1 cellular context compared by ENCODE assay signal in the genomic region with DNA sequence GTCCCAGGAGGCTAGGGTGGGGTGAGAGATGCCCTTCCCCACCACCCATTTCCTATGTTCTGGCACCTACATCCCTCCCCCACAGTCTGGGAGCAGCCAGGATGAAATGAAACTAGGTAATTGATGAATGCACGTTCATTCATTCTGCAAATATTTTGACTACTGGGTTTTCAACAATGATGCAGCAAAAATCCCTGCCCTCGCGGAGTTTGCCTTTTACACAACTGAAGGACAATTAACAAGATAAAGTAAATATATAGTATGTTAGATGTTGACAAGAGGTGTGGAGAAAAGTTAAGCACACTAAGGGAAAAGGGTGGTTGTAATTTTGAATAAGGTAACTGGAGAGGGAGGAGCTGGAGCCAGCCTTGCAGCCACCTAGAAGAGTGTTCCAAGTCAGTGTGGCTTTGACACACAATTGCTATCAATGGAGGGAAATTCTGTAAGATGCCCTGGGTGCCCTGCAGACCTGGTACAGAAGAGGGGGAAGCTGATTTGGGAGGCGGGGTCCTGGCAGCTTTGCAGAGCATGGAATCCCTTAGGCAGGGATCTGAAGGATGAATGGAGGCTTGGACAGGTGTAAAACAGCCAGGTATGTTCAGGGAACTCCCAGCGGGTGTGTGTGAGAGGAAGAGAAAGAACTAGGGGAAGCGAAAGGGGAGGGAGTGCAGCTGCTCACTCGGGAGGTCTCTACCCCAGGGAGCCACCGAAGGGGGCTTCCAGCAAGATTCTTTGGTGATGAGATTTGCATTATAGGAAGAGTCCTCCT.
TF ChIP-seq lines count a peak whose summit lies in the region.

No MANE protein-coding gene starts in this region.

TF ChIP-seq in GM23338, 12 proteins besides CTCF, POLR2A, EP300 and RAD21 (continued from another document):
- TF ChIP-seq, protein P1, sequence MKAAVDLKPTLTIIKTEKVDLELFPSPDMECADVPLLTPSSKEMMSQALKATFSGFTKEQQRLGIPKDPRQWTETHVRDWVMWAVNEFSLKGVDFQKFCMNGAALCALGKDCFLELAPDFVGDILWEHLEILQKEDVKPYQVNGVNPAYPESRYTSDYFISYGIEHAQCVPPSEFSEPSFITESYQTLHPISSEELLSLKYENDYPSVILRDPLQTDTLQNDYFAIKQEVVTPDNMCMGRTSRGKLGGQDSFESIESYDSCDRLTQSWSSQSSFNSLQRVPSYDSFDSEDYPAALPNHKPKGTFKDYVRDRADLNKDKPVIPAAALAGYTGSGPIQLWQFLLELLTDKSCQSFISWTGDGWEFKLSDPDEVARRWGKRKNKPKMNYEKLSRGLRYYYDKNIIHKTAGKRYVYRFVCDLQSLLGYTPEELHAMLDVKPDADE (IDR thresholded peaks at IDR 0.05): no peak
- TF ChIP-seq POLR2AphosphoS5 (IDR thresholded peaks at IDR 0.05; ENCODE audit: low read depth): no peak
- TF ChIP-seq, protein P2, sequence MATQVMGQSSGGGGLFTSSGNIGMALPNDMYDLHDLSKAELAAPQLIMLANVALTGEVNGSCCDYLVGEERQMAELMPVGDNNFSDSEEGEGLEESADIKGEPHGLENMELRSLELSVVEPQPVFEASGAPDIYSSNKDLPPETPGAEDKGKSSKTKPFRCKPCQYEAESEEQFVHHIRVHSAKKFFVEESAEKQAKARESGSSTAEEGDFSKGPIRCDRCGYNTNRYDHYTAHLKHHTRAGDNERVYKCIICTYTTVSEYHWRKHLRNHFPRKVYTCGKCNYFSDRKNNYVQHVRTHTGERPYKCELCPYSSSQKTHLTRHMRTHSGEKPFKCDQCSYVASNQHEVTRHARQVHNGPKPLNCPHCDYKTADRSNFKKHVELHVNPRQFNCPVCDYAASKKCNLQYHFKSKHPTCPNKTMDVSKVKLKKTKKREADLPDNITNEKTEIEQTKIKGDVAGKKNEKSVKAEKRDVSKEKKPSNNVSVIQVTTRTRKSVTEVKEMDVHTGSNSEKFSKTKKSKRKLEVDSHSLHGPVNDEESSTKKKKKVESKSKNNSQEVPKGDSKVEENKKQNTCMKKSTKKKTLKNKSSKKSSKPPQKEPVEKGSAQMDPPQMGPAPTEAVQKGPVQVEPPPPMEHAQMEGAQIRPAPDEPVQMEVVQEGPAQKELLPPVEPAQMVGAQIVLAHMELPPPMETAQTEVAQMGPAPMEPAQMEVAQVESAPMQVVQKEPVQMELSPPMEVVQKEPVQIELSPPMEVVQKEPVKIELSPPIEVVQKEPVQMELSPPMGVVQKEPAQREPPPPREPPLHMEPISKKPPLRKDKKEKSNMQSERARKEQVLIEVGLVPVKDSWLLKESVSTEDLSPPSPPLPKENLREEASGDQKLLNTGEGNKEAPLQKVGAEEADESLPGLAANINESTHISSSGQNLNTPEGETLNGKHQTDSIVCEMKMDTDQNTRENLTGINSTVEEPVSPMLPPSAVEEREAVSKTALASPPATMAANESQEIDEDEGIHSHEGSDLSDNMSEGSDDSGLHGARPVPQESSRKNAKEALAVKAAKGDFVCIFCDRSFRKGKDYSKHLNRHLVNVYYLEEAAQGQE (IDR thresholded peaks at IDR 0.05; ENCODE audit: unreplicated experiment): no peak
- TF ChIP-seq JUNB (IDR thresholded peaks at IDR 0.05; ENCODE audit: unreplicated experiment): no peak
- no peak for TF ChIP-seq NANOG (IDR thresholded peaks at IDR 0.05; ENCODE audit: borderline replicate concordance)
- TF ChIP-seq EZH2 (IDR thresholded peaks at IDR 0.05; ENCODE audit: low read depth, unreplicated experiment): no peak
- TF ChIP-seq, protein P3, sequence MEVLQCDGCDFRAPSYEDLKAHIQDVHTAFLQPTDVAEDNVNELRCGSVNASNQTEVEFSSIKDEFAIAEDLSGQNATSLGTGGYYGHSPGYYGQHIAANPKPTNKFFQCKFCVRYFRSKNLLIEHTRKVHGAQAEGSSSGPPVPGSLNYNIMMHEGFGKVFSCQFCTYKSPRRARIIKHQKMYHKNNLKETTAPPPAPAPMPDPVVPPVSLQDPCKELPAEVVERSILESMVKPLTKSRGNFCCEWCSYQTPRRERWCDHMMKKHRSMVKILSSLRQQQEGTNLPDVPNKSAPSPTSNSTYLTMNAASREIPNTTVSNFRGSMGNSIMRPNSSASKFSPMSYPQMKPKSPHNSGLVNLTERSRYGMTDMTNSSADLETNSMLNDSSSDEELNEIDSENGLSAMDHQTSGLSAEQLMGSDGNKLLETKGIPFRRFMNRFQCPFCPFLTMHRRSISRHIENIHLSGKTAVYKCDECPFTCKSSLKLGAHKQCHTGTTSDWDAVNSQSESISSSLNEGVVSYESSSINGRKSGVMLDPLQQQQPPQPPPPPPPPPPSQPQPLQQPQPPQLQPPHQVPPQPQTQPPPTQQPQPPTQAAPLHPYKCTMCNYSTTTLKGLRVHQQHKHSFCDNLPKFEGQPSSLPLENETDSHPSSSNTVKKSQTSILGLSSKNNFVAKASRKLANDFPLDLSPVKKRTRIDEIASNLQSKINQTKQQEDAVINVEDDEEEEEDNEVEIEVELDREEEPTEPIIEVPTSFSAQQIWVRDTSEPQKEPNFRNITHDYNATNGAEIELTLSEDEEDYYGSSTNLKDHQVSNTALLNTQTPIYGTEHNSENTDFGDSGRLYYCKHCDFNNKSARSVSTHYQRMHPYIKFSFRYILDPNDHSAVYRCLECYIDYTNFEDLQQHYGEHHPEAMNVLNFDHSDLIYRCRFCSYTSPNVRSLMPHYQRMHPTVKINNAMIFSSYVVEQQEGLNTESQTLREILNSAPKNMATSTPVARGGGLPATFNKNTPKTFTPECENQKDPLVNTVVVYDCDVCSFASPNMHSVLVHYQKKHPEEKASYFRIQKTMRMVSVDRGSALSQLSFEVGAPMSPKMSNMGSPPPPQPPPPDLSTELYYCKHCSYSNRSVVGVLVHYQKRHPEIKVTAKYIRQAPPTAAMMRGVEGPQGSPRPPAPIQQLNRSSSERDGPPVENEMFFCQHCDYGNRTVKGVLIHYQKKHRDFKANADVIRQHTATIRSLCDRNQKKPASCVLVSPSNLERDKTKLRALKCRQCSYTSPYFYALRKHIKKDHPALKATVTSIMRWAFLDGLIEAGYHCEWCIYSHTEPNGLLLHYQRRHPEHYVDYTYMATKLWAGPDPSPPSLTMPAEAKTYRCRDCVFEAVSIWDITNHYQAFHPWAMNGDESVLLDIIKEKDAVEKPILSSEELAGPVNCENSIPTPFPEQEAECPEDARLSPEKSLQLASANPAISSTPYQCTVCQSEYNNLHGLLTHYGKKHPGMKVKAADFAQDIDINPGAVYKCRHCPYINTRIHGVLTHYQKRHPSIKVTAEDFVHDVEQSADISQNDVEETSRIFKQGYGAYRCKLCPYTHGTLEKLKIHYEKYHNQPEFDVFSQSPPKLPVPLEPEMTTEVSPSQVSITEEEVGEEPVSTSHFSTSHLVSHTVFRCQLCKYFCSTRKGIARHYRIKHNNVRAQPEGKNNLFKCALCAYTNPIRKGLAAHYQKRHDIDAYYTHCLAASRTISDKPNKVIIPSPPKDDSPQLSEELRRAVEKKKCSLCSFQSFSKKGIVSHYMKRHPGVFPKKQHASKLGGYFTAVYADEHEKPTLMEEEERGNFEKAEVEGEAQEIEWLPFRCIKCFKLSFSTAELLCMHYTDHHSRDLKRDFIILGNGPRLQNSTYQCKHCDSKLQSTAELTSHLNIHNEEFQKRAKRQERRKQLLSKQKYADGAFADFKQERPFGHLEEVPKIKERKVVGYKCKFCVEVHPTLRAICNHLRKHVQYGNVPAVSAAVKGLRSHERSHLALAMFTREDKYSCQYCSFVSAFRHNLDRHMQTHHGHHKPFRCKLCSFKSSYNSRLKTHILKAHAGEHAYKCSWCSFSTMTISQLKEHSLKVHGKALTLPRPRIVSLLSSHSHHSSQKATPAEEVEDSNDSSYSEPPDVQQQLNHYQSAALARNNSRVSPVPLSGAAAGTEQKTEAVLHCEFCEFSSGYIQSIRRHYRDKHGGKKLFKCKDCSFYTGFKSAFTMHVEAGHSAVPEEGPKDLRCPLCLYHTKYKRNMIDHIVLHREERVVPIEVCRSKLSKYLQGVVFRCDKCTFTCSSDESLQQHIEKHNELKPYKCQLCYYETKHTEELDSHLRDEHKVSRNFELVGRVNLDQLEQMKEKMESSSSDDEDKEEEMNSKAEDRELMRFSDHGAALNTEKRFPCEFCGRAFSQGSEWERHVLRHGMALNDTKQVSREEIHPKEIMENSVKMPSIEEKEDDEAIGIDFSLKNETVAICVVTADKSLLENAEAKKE (CRISPR knock-in tag; IDR thresholded peaks at IDR 0.05): no peak
- TF ChIP-seq ZNF331 (CRISPR knock-in tag; IDR thresholded peaks at IDR 0.05; ENCODE audit: low read depth): no peak
- TF ChIP-seq EZH2phosphoT487 (IDR thresholded peaks at IDR 0.05; ENCODE audit: unreplicated experiment): no peak
TF ChIP-seq in GM23338: peak in this region for 0.
